17 cellular contexts compared by ENCODE assay signal in genomic region chr16:20812510-20812909, GRCh38. TPM values are rescaled to one million over a fixed set of nuclear protein-coding genes. Genes with fewer than 3 reads are reported as not detected.
DNase-seq lines count a peak whose midpoint lies in the region; FAIRE-seq and TF ChIP-seq lines count a peak whose summit lies in the region.
"Had no signal": no experiment of that assay in that cellular context is flagged by ENCODE, and none has a peak within 500 bp of the region (broad histone marks: within the 10 kb centered on the region; RNA-seq: fewer than 3 reads in every experiment).

No MANE protein-coding gene starts in this region.

- no peak overlapping the region for H3K4me2 ChIP-seq in keratinocyte (ENCODE audit: control insufficient read depth, extremely low read depth, insufficient read depth, low read depth, low read length)

- H3K27ac ChIP-seq in 22Rv1 (0 out of 2 replicates have a peak overlapping the region, but pooled peaks have one; percentile 3), HEK293 (ENCODE audit: extremely low read depth, low read depth, low read length) (no peak overlapping the region), keratinocyte (ENCODE audit: control insufficient read depth, insufficient read depth, low read length) (no peak overlapping the region)
- H3K27ac ChIP-seq: GM23248 had no signal

- H3K4me1 ChIP-seq in HEK293 (ENCODE audit: control insufficient read depth, insufficient read depth, low read length) (no peaks in the 10 kb centered on the region), keratinocyte (ENCODE audit: control insufficient read depth, extremely low read depth, insufficient read depth, low read length) (peaks cover 2% of the 10 kb centered on the region)

- peak; percentile 13 for FAIRE-seq in keratinocyte (lab: Jason Lieb, UNC)
- FAIRE-seq: D721Med, GM12891, H54 had no signal

- H3K4me3 Mint-ChIP-seq in activated CD4-positive, alpha-beta memory T cell treated with anti-CD3 and anti-CD28 coated beads, Interleukin-2, amount 10 ng/mL, durations not matched to agents 7 days and 5 days, result no peak overlapping the region
- H3K4me3 Mint-ChIP-seq: CD14-positive monocyte; CD8-positive, alpha-beta T cell; IgD-negative memory B cell had no signal

- H3K4me3 ChIP-seq in HEK293 (ENCODE audit: low read depth, low read length) (no peak overlapping the region), keratinocyte (ENCODE audit: control insufficient read depth in 2 of 3, extremely low read depth in 1 of 3, insufficient read depth in 2 of 3, low read depth in 1 of 3, low read length in 3 of 3) (no peak overlapping the region)
- H3K4me3 ChIP-seq: GM23248 had no signal

- POLR2A ChIA-PET in HEK293 (lab: Yijun Ruan, JAX), result interaction anchor here (0.6 to 0.7 kb wide), 2 partner anchors 23 to 1508 kb away, joined by 3 to 11 read pairs; no protein-coding TSS in a partner anchor
- POLR2A ChIA-PET in activated CD4-positive, alpha-beta memory T cell treated with anti-CD3 and anti-CD28 coated beads, Interleukin-2, amount 10 ng/mL, durations not matched to agents 7 days and 5 days (lab: Charles Lee), result no interaction called here

- peaks cover 5 to 47% of the 10 kb centered on the region in 2 experiments; a peak in 2 of 3 replicates for H3K36me3 ChIP-seq in HEK293 (ENCODE audit: control insufficient read depth in 2 of 2, insufficient read depth in 1 of 2, low read length in 2 of 2)
- H3K36me3 ChIP-seq in keratinocyte (ENCODE audit: control insufficient read depth in 2 of 2, extremely low read depth in 1 of 2, insufficient read depth in 2 of 2, low read length in 2 of 2), result peaks cover 0 to 4% of the 10 kb centered on the region in 2 experiments

- H3K27me3 Mint-ChIP-seq in activated CD4-positive, alpha-beta memory T cell treated with anti-CD3 and anti-CD28 coated beads, Interleukin-2, amount 10 ng/mL, durations not matched to agents 7 days and 5 days, result no peaks in the 10 kb centered on the region
- H3K27me3 Mint-ChIP-seq: IgD-negative memory B cell had no signal

- no peaks in the 10 kb centered on the region for H3K27me3 ChIP-seq in keratinocyte (ENCODE audit: control insufficient read depth, extremely low read depth, insufficient read depth, low read length)

- H3K9me3 ChIP-seq in HEK293 (ENCODE audit: control insufficient read depth, insufficient read depth, low read depth, low read length) (no peaks in the 10 kb centered on the region), keratinocyte (ENCODE audit: control insufficient read depth, low read depth, low read length) (no peaks in the 10 kb centered on the region)

- no peak overlapping the region for H3K9ac ChIP-seq in keratinocyte (ENCODE audit: control insufficient read depth, extremely low read depth, insufficient read depth, low read length)
- H3K9ac ChIP-seq: GM23248 had no signal

- CTCF ChIA-PET in HEK293 (lab: Yijun Ruan, JAX), result no interaction called here
- CTCF ChIA-PET in activated CD4-positive, alpha-beta memory T cell treated with anti-CD3 and anti-CD28 coated beads, Interleukin-2, amount 10 ng/mL, durations not matched to agents 7 days and 5 days (lab: Charles Lee), result interaction anchor here (0.7 to 1.2 kb wide), 2 partner anchors 13 to 38 kb away, joined by 3 to 4 read pairs; no protein-coding TSS in a partner anchor

- DNase-seq in NCI-H69 (lab: John Stamatoyannopoulos, UW) (peak; percentile 4), keratinocyte (ENCODE audit: low read depth, low spot score) (no peak), NK-92 (lab: John Stamatoyannopoulos, UW; ENCODE audit: unreplicated experiment) (no peak)
- no peak for DNase-seq in activated CD4-positive, alpha-beta memory T cell treated with anti-CD3 and anti-CD28 coated beads, Interleukin-2, amount 10 ng/mL, durations not matched to agents 7 days and 5 days
- no peak for DNase-seq in activated CD4-positive, alpha-beta T cell treated with anti-CD3 and anti-CD28 coated beads for 48 hours
- DNase-seq: CD8-positive, alpha-beta T cell; COR-L47; DMS79; GM23248 had no signal

- H3K9me3 Mint-ChIP-seq in activated CD4-positive, alpha-beta memory T cell treated with anti-CD3 and anti-CD28 coated beads, Interleukin-2, amount 10 ng/mL, durations not matched to agents 7 days and 5 days, result no peaks in the 10 kb centered on the region
- H3K9me3 Mint-ChIP-seq: CD14-positive monocyte; CD8-positive, alpha-beta T cell; IgD-negative memory B cell had no signal

- H2AFZ ChIP-seq in keratinocyte (ENCODE audit: control insufficient read depth, low read length), result no peak overlapping the region
- H2AFZ ChIP-seq: GM23248 had no signal

- H3K4me1 Mint-ChIP-seq in activated CD4-positive, alpha-beta memory T cell treated with anti-CD3 and anti-CD28 coated beads, Interleukin-2, amount 10 ng/mL, durations not matched to agents 7 days and 5 days, result peaks cover 39% of the 10 kb centered on the region

- H3K36me3 Mint-ChIP-seq in activated CD4-positive, alpha-beta memory T cell treated with anti-CD3 and anti-CD28 coated beads, Interleukin-2, amount 10 ng/mL, durations not matched to agents 7 days and 5 days (ENCODE audit: low read depth), result peaks cover 32% of the 10 kb centered on the region
- H3K36me3 Mint-ChIP-seq: CD8-positive, alpha-beta T cell; IgD-negative memory B cell had no signal

- TF ChIP-seq CTCF in 22Rv1 (IDR thresholded peaks at IDR 0.05) (no peak), HEK293 (tag by site-specific recombination; IDR thresholded peaks at IDR 0.05) (no peak), keratinocyte (optimal IDR thresholded peaks at IDR 0.05 in 1 of 3, IDR thresholded peaks at IDR 0.05 in 1 of 3, conservative IDR thresholded peaks at IDR 0.05 in 1 of 3; ENCODE audit: extremely low read depth in 1 of 3, insufficient read depth in 2 of 3, low read length in 3 of 3) (no peak)

- dilution Hi-C loops in keratinocyte (cut with MboI; ENCODE audit: extremely low pct_ligation_motif_present, low sequenced_read_pairs), result no loop called here

- no peaks in the 10 kb centered on the region for H3K9me1 ChIP-seq in keratinocyte (ENCODE audit: control insufficient read depth, extremely low read depth, insufficient read depth, low read length)

- H3K79me2 ChIP-seq in keratinocyte (ENCODE audit: control insufficient read depth, insufficient read depth, low read length), result no peaks in the 10 kb centered on the region

- no peak overlapping the region for H3K27ac Mint-ChIP-seq in activated CD4-positive, alpha-beta memory T cell treated with anti-CD3 and anti-CD28 coated beads, Interleukin-2, amount 10 ng/mL, durations not matched to agents 7 days and 5 days
- H3K27ac Mint-ChIP-seq: CD14-positive monocyte; CD8-positive, alpha-beta T cell had no signal

- no peaks in the 10 kb centered on the region for H4K20me1 ChIP-seq in keratinocyte (ENCODE audit: control insufficient read depth, extremely low read depth, insufficient read depth, low read length)

TF ChIP-seq in HEK293, 187 proteins besides CTCF, POLR2A, EP300 and RAD21:
- TF ChIP-seq SCRT1 (tag by site-specific recombination; IDR thresholded peaks at IDR 0.05; ENCODE audit: borderline replicate concordance) (peak; percentile 49; the same call in 1 of the 2 replicates), ZNF350 (tag by site-specific recombination; IDR thresholded peaks at IDR 0.05) (no peak), SCRT2 (tag by site-specific recombination; IDR thresholded peaks at IDR 0.05) (peak; percentile 80; the same call in 1 of the 2 replicates)
TF ChIP-seq in HEK293: peak in this region for 2.

RNA-seq across cellular contexts. Expression of gene REXO5, which starts 6.2 kb away (rescaled TPM):
- polyA plus RNA-seq in keratinocyte, result 1.3 to 2.6 TPM (median 1.8 TPM) in 3 replicates
- 2.0 TPM for polyA plus RNA-seq in keratinocyte (2011; ENCODE audit: low read depth)
- 0.96 and 1.4 TPM in 2 replicates for polyA plus RNA-seq in keratinocyte (2011; cell fraction: cytosol; rRNA removed)
- 3.8 and 4.3 TPM in 2 replicates for polyA plus RNA-seq in keratinocyte (2011; cell fraction: nucleus; rRNA removed)
- 1.5 and 1.8 TPM in 2 replicates for polyA plus RNA-seq in keratinocyte (2012; ENCODE audit: low replicate concordance)
- polyA minus RNA-seq in keratinocyte, result 1.3 to 2.1 TPM (median 1.5 TPM) in 3 replicates
- 3.1 TPM for polyA minus RNA-seq in keratinocyte (2011; cell fraction: cytosol; rRNA and poly(A)+ RNA removed)
- polyA minus RNA-seq in keratinocyte (2011; cell fraction: nucleus; rRNA and poly(A)+ RNA removed), result 1.7 and 3.8 TPM in 2 replicates
- total RNA-seq in activated CD4-positive, alpha-beta memory T cell treated with anti-CD3 and anti-CD28 coated beads, Interleukin-2, amount 10 ng/mL, durations not matched to agents 7 days and 5 days, result 10 to 100 TPM; 16.2 to 17.4 TPM
- polyA plus RNA-seq: IgD-negative memory B cell had no signal

RNA-seq across cellular contexts. Expression of gene ERI2, which starts 6.2 kb away (rescaled TPM):
- 15.2 to 35.3 TPM (median 19.5 TPM) in 3 replicates for polyA plus RNA-seq in keratinocyte
- polyA plus RNA-seq in keratinocyte (2011; ENCODE audit: low read depth), result 16.9 TPM
- 8.5 and 15.5 TPM in 2 replicates for polyA plus RNA-seq in keratinocyte (2011; cell fraction: cytosol; rRNA removed)
- polyA plus RNA-seq in keratinocyte (2011; cell fraction: nucleus; rRNA removed), result 11.2 and 18.7 TPM in 2 replicates
- polyA plus RNA-seq in keratinocyte (2012; ENCODE audit: low replicate concordance), result 10.6 and 11.2 TPM in 2 replicates
- 2.0 to 10.3 TPM (median 6.2 TPM) in 3 replicates for polyA minus RNA-seq in keratinocyte
- polyA minus RNA-seq in keratinocyte (2011; cell fraction: cytosol; rRNA and poly(A)+ RNA removed), result 5.6 TPM
- polyA minus RNA-seq in keratinocyte (2011; cell fraction: nucleus; rRNA and poly(A)+ RNA removed), result 4.7 and 10.2 TPM in 2 replicates
- total RNA-seq in activated CD4-positive, alpha-beta memory T cell treated with anti-CD3 and anti-CD28 coated beads, Interleukin-2, amount 10 ng/mL, durations not matched to agents 7 days and 5 days, result 10 to 100 TPM; 12.4 to 13.2 TPM

RNA-seq across cellular contexts. Expression of gene ACSM3, which starts 48.7 kb away (rescaled TPM):
- 0.38 to 0.40 TPM (median 0.39 TPM) in 3 replicates for polyA plus RNA-seq in keratinocyte
- 1.2 TPM for polyA plus RNA-seq in keratinocyte (2011; ENCODE audit: low read depth)
- polyA plus RNA-seq in keratinocyte (2011; cell fraction: cytosol; rRNA removed), result 0.36 and 0.51 TPM in 2 replicates
- polyA plus RNA-seq in keratinocyte (2011; cell fraction: nucleus; rRNA removed), result 0.27 and 0.59 TPM in 2 replicates
- 0.44 and 0.82 TPM in 2 replicates for polyA plus RNA-seq in keratinocyte (2012; ENCODE audit: low replicate concordance)
- polyA minus RNA-seq in keratinocyte, result 0.36 to 0.42 TPM in 2 of 3 replicates, not detected in the other
- not detected for polyA minus RNA-seq in keratinocyte (2011; cell fraction: cytosol; rRNA and poly(A)+ RNA removed)
- 0.85 TPM in 1 of 2 replicates, not detected in the other for polyA minus RNA-seq in keratinocyte (2011; cell fraction: nucleus; rRNA and poly(A)+ RNA removed)
- total RNA-seq in activated CD4-positive, alpha-beta memory T cell treated with anti-CD3 and anti-CD28 coated beads, Interleukin-2, amount 10 ng/mL, durations not matched to agents 7 days and 5 days, result 1 to 10 TPM; 3.6 to 4.3 TPM
- total RNA-seq: A673 had no signal
